ENCODE assay signal across 1 cellular context in genomic region chr6:83883240-83883639, GRCh38.
TF ChIP-seq lines count a peak whose summit lies in the region.

No MANE protein-coding gene starts in this region.

TF ChIP-seq in HEK293, 187 proteins besides CTCF, POLR2A, EP300 and RAD21 (continued from another document and continues in another):
- TF ChIP-seq, protein P1, sequence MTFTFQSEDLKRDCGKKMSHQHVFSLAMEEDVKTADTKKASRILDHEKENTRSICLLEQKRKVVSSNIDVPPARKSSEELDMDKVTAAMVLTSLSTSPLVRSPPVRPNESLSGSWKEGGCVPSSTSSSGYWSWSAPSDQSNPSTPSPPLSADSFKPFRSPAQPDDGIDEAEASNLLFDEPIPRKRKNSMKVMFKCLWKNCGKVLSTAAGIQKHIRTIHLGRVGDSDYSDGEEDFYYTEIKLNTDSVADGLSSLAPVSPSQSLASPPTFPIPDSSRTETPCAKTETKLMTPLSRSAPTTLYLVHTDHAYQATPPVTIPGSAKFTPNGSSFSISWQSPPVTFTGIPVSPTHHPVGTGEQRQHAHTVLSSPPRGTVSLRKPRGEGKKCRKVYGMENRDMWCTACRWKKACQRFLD (tag by site-specific recombination; IDR thresholded peaks at IDR 0.05): no peak
- TF ChIP-seq ZNF501 (tag by site-specific recombination; IDR thresholded peaks at IDR 0.05): no peak
- TF ChIP-seq ZNF354C (tag by site-specific recombination; IDR thresholded peaks at IDR 0.05; ENCODE audit: borderline replicate concordance, low read depth): no peak
- TF ChIP-seq BCL11B (tag by site-specific recombination; IDR thresholded peaks at IDR 0.05; ENCODE audit: low read depth): no peak
- TF ChIP-seq BCL11A (tag by site-specific recombination; IDR thresholded peaks at IDR 0.05; ENCODE audit: low read depth): 0 out of 2 replicates have a peak, but pooled peaks have one; percentile 23
- no peak for TF ChIP-seq YY2 (tag by site-specific recombination; IDR thresholded peaks at IDR 0.05)
- TF ChIP-seq ZSCAN23 (tag by site-specific recombination; IDR thresholded peaks at IDR 0.05): no peak
- TF ChIP-seq REPIN1 (tag by site-specific recombination; IDR thresholded peaks at IDR 0.05; ENCODE audit: low read depth): no peak
- no peak for TF ChIP-seq ZSCAN5A (tag by site-specific recombination; IDR thresholded peaks at IDR 0.05)
- TF ChIP-seq ZNF404 (tag by site-specific recombination; IDR thresholded peaks at IDR 0.05): no peak
- TF ChIP-seq ZNF510 (tag by site-specific recombination; IDR thresholded peaks at IDR 0.05; ENCODE audit: insufficient replicate concordance): no peak
- 0 out of 2 replicates have a peak, but pooled peaks have one; percentile 57 for TF ChIP-seq IKZF3 (tag by site-specific recombination; IDR thresholded peaks at IDR 0.05)
- TF ChIP-seq ZNF324 (tag by site-specific recombination; IDR thresholded peaks at IDR 0.05): no peak
- no peak for TF ChIP-seq ZNF19 (tag by site-specific recombination; IDR thresholded peaks at IDR 0.05; ENCODE audit: low read depth)
- no peak for TF ChIP-seq SCRT2 (tag by site-specific recombination; IDR thresholded peaks at IDR 0.05)
- no peak for TF ChIP-seq ZNF623 (tag by site-specific recombination; IDR thresholded peaks at IDR 0.05)
- TF ChIP-seq, protein P2, sequence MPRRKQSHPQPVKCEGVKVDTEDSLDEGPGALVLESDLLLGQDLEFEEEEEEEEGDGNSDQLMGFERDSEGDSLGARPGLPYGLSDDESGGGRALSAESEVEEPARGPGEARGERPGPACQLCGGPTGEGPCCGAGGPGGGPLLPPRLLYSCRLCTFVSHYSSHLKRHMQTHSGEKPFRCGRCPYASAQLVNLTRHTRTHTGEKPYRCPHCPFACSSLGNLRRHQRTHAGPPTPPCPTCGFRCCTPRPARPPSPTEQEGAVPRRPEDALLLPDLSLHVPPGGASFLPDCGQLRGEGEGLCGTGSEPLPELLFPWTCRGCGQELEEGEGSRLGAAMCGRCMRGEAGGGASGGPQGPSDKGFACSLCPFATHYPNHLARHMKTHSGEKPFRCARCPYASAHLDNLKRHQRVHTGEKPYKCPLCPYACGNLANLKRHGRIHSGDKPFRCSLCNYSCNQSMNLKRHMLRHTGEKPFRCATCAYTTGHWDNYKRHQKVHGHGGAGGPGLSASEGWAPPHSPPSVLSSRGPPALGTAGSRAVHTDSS (tag by site-specific recombination; IDR thresholded peaks at IDR 0.05): 0 out of 2 replicates have a peak, but pooled peaks have one; percentile 25
- no peak for TF ChIP-seq ZNF202 (tag by site-specific recombination; IDR thresholded peaks at IDR 0.05; ENCODE audit: borderline replicate concordance)
- TF ChIP-seq ZNF157 (tag by site-specific recombination; IDR thresholded peaks at IDR 0.05): no peak
- no peak for TF ChIP-seq ZNF768 (tag by site-specific recombination; IDR thresholded peaks at IDR 0.05)
- no peak for TF ChIP-seq MEIS1 (CRISPR knock-in tag; IDR thresholded peaks at IDR 0.05; ENCODE audit: borderline replicate concordance)
- TF ChIP-seq, protein P3, sequence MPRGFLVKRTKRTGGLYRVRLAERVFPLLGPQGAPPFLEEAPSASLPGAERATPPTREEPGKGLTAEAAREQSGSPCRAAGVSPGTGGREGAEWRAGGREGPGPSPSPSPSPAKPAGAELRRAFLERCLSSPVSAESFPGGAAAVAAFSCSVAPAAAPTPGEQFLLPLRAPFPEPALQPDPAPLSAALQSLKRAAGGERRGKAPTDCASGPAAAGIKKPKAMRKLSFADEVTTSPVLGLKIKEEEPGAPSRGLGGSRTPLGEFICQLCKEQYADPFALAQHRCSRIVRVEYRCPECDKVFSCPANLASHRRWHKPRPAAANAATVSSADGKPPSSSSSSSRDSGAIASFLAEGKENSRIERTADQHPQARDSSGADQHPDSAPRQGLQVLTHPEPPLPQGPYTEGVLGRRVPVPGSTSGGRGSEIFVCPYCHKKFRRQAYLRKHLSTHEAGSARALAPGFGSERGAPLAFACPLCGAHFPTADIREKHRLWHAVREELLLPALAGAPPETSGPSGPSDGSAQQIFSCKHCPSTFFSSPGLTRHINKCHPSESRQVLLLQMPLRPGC (tag by site-specific recombination; IDR thresholded peaks at IDR 0.05): no peak
- no peak for TF ChIP-seq ZNF791 (tag by site-specific recombination; IDR thresholded peaks at IDR 0.05)
- peak; percentile 11; the same call in 1 of the 2 replicates for TF ChIP-seq KLF8 (tag by site-specific recombination; IDR thresholded peaks at IDR 0.05)
- TF ChIP-seq ZSCAN16 (tag by site-specific recombination; IDR thresholded peaks at IDR 0.05): no peak
- TF ChIP-seq, protein P4, sequence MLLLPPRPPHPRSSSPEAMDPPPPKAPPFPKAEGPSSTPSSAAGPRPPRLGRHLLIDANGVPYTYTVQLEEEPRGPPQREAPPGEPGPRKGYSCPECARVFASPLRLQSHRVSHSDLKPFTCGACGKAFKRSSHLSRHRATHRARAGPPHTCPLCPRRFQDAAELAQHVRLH (tag by site-specific recombination; IDR thresholded peaks at IDR 0.05): no peak
- TF ChIP-seq ZNF266 (tag by site-specific recombination; IDR thresholded peaks at IDR 0.05; ENCODE audit: low read depth): no peak
- TF ChIP-seq ZNF146 (tag by site-specific recombination; IDR thresholded peaks at IDR 0.05): no peak
- TF ChIP-seq KLF16 (tag by site-specific recombination; IDR thresholded peaks at IDR 0.05): no peak
- TF ChIP-seq GLI4 (tag by site-specific recombination; IDR thresholded peaks at IDR 0.05): no peak
- TF ChIP-seq ZBTB8A (tag by site-specific recombination; IDR thresholded peaks at IDR 0.05): 0 out of 2 replicates have a peak, but pooled peaks have one; percentile 43
- no peak for TF ChIP-seq ZBTB20 (tag by site-specific recombination; IDR thresholded peaks at IDR 0.05)
- no peak for TF ChIP-seq ZBTB1 (tag by site-specific recombination; IDR thresholded peaks at IDR 0.05)
- TF ChIP-seq, protein P5, sequence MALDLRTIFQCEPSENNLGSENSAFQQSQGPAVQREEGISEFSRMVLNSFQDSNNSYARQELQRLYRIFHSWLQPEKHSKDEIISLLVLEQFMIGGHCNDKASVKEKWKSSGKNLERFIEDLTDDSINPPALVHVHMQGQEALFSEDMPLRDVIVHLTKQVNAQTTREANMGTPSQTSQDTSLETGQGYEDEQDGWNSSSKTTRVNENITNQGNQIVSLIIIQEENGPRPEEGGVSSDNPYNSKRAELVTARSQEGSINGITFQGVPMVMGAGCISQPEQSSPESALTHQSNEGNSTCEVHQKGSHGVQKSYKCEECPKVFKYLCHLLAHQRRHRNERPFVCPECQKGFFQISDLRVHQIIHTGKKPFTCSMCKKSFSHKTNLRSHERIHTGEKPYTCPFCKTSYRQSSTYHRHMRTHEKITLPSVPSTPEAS (tag by site-specific recombination; IDR thresholded peaks at IDR 0.05): no peak
- TF ChIP-seq ZNF585B (tag by site-specific recombination; IDR thresholded peaks at IDR 0.05): no peak
- TF ChIP-seq ZNF626 (tag by site-specific recombination; IDR thresholded peaks at IDR 0.05): no peak
- TF ChIP-seq ZNF10 (tag by site-specific recombination; IDR thresholded peaks at IDR 0.05): no peak; the same call in 1 of the 2 replicates
- TF ChIP-seq SALL2 (tag by site-specific recombination; IDR thresholded peaks at IDR 0.05; ENCODE audit: borderline replicate concordance): no peak
- no peak for TF ChIP-seq ZNF624 (tag by site-specific recombination; IDR thresholded peaks at IDR 0.05)
- TF ChIP-seq ZNF366 (tag by site-specific recombination; conservative IDR thresholded peaks at IDR 0.05): peak; percentile 55
- no peak for TF ChIP-seq ZBTB48 (tag by site-specific recombination; IDR thresholded peaks at IDR 0.05)
- no peak; the same call in 1 of the 2 replicates for TF ChIP-seq ZEB2 (tag by site-specific recombination; IDR thresholded peaks at IDR 0.05)
- TF ChIP-seq ZNF621 (tag by site-specific recombination; IDR thresholded peaks at IDR 0.05): no peak
- no peak for TF ChIP-seq RBAK (tag by site-specific recombination; IDR thresholded peaks at IDR 0.05)
- no peak for TF ChIP-seq ZNF138 (tag by site-specific recombination; IDR thresholded peaks at IDR 0.05; ENCODE audit: borderline replicate concordance)
- no peak for TF ChIP-seq KLF10 (tag by site-specific recombination; IDR thresholded peaks at IDR 0.05)
- TF ChIP-seq HOXC10 (CRISPR knock-in tag; IDR thresholded peaks at IDR 0.05): no peak
- no peak for TF ChIP-seq EGR2 (tag by site-specific recombination; IDR thresholded peaks at IDR 0.05; ENCODE audit: low read depth)
- TF ChIP-seq ZNF654 (tag by site-specific recombination; IDR thresholded peaks at IDR 0.05; ENCODE audit: low read depth): no peak
- TF ChIP-seq PRDM1 (tag by site-specific recombination; IDR thresholded peaks at IDR 0.05): no peak
- TF ChIP-seq, protein P6, sequence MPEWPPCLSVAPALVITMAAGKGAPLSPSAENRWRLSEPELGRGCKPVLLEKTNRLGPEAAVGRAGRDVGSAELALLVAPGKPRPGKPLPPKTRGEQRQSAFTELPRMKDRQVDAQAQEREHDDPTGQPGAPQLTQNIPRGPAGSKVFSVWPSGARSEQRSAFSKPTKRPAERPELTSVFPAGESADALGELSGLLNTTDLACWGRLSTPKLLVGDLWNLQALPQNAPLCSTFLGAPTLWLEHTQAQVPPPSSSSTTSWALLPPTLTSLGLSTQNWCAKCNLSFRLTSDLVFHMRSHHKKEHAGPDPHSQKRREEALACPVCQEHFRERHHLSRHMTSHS (tag by site-specific recombination; IDR thresholded peaks at IDR 0.05): no peak
- TF ChIP-seq ZNF48 (tag by site-specific recombination; IDR thresholded peaks at IDR 0.05): no peak
- no peak for TF ChIP-seq GLIS2 (tag by site-specific recombination; IDR thresholded peaks at IDR 0.05)
- TF ChIP-seq ZBTB21 (tag by site-specific recombination; IDR thresholded peaks at IDR 0.05): no peak
- no peak for TF ChIP-seq ZFP41 (tag by site-specific recombination; IDR thresholded peaks at IDR 0.05; ENCODE audit: borderline replicate concordance)
- no peak for TF ChIP-seq ZNF302 (tag by site-specific recombination; IDR thresholded peaks at IDR 0.05; ENCODE audit: low read depth)
- no peak for TF ChIP-seq ZNF747 (tag by site-specific recombination; IDR thresholded peaks at IDR 0.05)
- TF ChIP-seq ZNF341 (tag by site-specific recombination; IDR thresholded peaks at IDR 0.05; ENCODE audit: low read depth): no peak
- no peak for TF ChIP-seq ZNF701 (tag by site-specific recombination; IDR thresholded peaks at IDR 0.05)
- peak; percentile 70; the same call in 1 of the 2 replicates for TF ChIP-seq WT1 (tag by site-specific recombination; IDR thresholded peaks at IDR 0.05)
- TF ChIP-seq AEBP2 (tag by site-specific recombination; IDR thresholded peaks at IDR 0.05; ENCODE audit: borderline replicate concordance): no peak
- TF ChIP-seq, protein P7, sequence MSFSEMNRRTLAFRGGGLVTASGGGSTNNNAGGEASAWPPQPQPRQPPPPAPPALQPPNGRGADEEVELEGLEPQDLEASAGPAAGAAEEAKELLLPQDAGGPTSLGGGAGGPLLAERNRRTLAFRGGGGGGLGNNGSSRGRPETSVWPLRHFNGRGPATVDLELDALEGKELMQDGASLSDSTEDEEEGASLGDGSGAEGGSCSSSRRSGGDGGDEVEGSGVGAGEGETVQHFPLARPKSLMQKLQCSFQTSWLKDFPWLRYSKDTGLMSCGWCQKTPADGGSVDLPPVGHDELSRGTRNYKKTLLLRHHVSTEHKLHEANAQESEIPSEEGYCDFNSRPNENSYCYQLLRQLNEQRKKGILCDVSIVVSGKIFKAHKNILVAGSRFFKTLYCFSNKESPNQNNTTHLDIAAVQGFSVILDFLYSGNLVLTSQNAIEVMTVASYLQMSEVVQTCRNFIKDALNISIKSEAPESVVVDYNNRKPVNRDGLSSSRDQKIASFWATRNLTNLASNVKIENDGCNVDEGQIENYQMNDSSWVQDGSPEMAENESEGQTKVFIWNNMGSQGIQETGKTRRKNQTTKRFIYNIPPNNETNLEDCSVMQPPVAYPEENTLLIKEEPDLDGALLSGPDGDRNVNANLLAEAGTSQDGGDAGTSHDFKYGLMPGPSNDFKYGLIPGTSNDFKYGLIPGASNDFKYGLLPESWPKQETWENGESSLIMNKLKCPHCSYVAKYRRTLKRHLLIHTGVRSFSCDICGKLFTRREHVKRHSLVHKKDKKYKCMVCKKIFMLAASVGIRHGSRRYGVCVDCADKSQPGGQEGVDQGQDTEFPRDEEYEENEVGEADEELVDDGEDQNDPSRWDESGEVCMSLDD (tag by site-specific recombination; IDR thresholded peaks at IDR 0.05): no peak
- TF ChIP-seq ZNF248 (tag by site-specific recombination; IDR thresholded peaks at IDR 0.05): no peak
- no peak for TF ChIP-seq ZNF645 (tag by site-specific recombination; IDR thresholded peaks at IDR 0.05)
- TF ChIP-seq KLF1 (tag by site-specific recombination; IDR thresholded peaks at IDR 0.05): no peak
- TF ChIP-seq ZNF426 (tag by site-specific recombination; IDR thresholded peaks at IDR 0.05): no peak
- TF ChIP-seq ZFHX2 (tag by site-specific recombination; conservative IDR thresholded peaks at IDR 0.05): no peak
- no peak for TF ChIP-seq ZNF394 (tag by site-specific recombination; IDR thresholded peaks at IDR 0.05; ENCODE audit: borderline replicate concordance)
- no peak for TF ChIP-seq YY1 (tag by site-specific recombination; IDR thresholded peaks at IDR 0.05)
